Comparison of ENCODE assay signal across 20 cellular contexts in genomic region chr6:98641929-98642328, GRCh38.
DNase-seq lines count a peak whose midpoint lies in the region; ATAC-seq, FAIRE-seq and TF ChIP-seq lines count a peak whose summit lies in the region.
"Had no signal": no experiment of that assay in that cellular context is flagged by ENCODE, and none has a peak within 500 bp of the region (broad histone marks: within the 10 kb centered on the region; RNA-seq: fewer than 3 reads in every experiment).

No MANE protein-coding gene starts in this region.

- H3K27ac ChIP-seq in HepG2 (ENCODE audit: extremely low read length, insufficient read depth, low read length) (no peak overlapping the region), right lobe of liver (no peak overlapping the region)
- H3K27ac ChIP-seq: esophagus squamous epithelium had no signal

- no peak overlapping the region for H2AFZ ChIP-seq in HepG2 (ENCODE audit: low read length)

- H4K20me1 ChIP-seq in HepG2 (ENCODE audit: insufficient read depth, low read length): no peaks in the 10 kb centered on the region

- H3K9me3 ChIP-seq in HepG2 (ENCODE audit: low read length) (no peaks in the 10 kb centered on the region), right lobe of liver (no peaks in the 10 kb centered on the region)
- H3K9me3 ChIP-seq: esophagus squamous epithelium had no signal

- H3K27me3 Mint-ChIP-seq in activated T-helper 1 cell treated with anti-CD3 and anti-CD28 coated beads, Interleukin-12 subunit alpha, Interleukin-12 subunit beta, Interleukin-2, Interleukin-4 antibody, amounts not matched to agents 30 ng/mL and 10 ng/mL and 1 ng/mL, durations not matched to agents 14 hours and 24 hours and 36 hours (ENCODE audit: insufficient read depth): peaks cover 3% of the 10 kb centered on the region
- H3K27me3 Mint-ChIP-seq in activated T-cell treated with anti-CD3 and anti-CD28 coated beads, Interleukin-2, amount 50 U/mL, for 4 hours (ENCODE audit: low read depth): peaks cover 2% of the 10 kb centered on the region
- H3K27me3 Mint-ChIP-seq: activated CD4-positive, alpha-beta T cell treated with anti-CD3 and anti-CD28 coated beads for 36 hours; IgD-negative memory B cell; T-helper 17 cell had no signal

- TF ChIP-seq CTCF in HepG2 (CRISPR knock-in tag; IDR thresholded peaks at IDR 0.05): no peak
- TF ChIP-seq CTCF in right lobe of liver (IDR thresholded peaks at IDR 0.05): no peak
- TF ChIP-seq CTCF in astrocyte of the cerebellum (IDR thresholded peaks at IDR 0.05; ENCODE audit: low read depth, low read length, missing control alignments): no peak

- FAIRE-seq in HepG2 (lab: Jason Lieb, UNC): no peak
- FAIRE-seq: GM18507 had no signal

- no peak overlapping the region for H3K4me3 Mint-ChIP-seq in activated T-helper 1 cell treated with anti-CD3 and anti-CD28 coated beads, Interleukin-12 subunit alpha, Interleukin-12 subunit beta, Interleukin-2, Interleukin-4 antibody, amounts not matched to agents 30 ng/mL and 10 ng/mL and 1 ng/mL, durations not matched to agents 14 hours and 24 hours and 36 hours
- H3K4me3 Mint-ChIP-seq in activated T-cell treated with anti-CD3 and anti-CD28 coated beads, Interleukin-2, amount 50 U/mL, for 4 hours: no peak overlapping the region
- H3K4me3 Mint-ChIP-seq: activated CD4-positive, alpha-beta T cell treated with anti-CD3 and anti-CD28 coated beads for 36 hours; IgD-negative memory B cell; nephron progenitor cell; T-helper 17 cell had no signal

- no peaks in the 10 kb centered on the region for H3K4me1 Mint-ChIP-seq in activated T-helper 1 cell treated with anti-CD3 and anti-CD28 coated beads, Interleukin-12 subunit alpha, Interleukin-12 subunit beta, Interleukin-2, Interleukin-4 antibody, amounts not matched to agents 30 ng/mL and 10 ng/mL and 1 ng/mL, durations not matched to agents 14 hours and 24 hours and 36 hours (ENCODE audit: low read depth)
- H3K4me1 Mint-ChIP-seq in activated T-cell treated with anti-CD3 and anti-CD28 coated beads, Interleukin-2, amount 50 U/mL, for 4 hours (ENCODE audit: low read depth): no peaks in the 10 kb centered on the region
- H3K4me1 Mint-ChIP-seq: activated CD4-positive, alpha-beta T cell treated with anti-CD3 and anti-CD28 coated beads for 36 hours; IgD-negative memory B cell; T-helper 17 cell had no signal

- H3K36me3 ChIP-seq in HepG2 (replicated peaks in 1 of 2; ENCODE audit: control insufficient read depth in 1 of 2, insufficient read depth in 2 of 2, low read length in 2 of 2) (no peaks in the 10 kb centered on the region), right lobe of liver (no peaks in the 10 kb centered on the region)
- H3K36me3 ChIP-seq: esophagus squamous epithelium had no signal

- H3K27me3 ChIP-seq in HepG2 (ENCODE audit: control insufficient read depth in 1 of 2, insufficient read depth in 2 of 2, low read length in 2 of 2) (no peaks in the 10 kb centered on the region), right lobe of liver (no peaks in the 10 kb centered on the region)
- H3K27me3 ChIP-seq: esophagus squamous epithelium had no signal

- intact Hi-C loops in HepG2 (cut with micrococcal nuclease; ENCODE audit: unreplicated experiment) (no loop called here), right lobe of liver (cut with DNase I) (no loop called here)
- intact Hi-C loops in activated T-helper 1 cell treated with anti-CD3 and anti-CD28 coated beads, Interleukin-12 subunit alpha, Interleukin-12 subunit beta, Interleukin-2, Interleukin-4 antibody, amounts not matched to agents 30 ng/mL and 10 ng/mL and 1 ng/mL, durations not matched to agents 14 hours and 24 hours and 36 hours (cut with micrococcal nuclease): no loop called here

- H3K4me1 ChIP-seq in HepG2 (ENCODE audit: insufficient read depth, low read length) (peaks cover 14% of the 10 kb centered on the region), right lobe of liver (no peaks in the 10 kb centered on the region)
- H3K4me1 ChIP-seq: esophagus squamous epithelium had no signal

- no peak overlapping the region for H3K9ac ChIP-seq in HepG2 (ENCODE audit: insufficient read depth, low read depth, low read length)

- H3K4me3 ChIP-seq in HepG2 (replicated peaks in 1 of 3; ENCODE audit: insufficient read depth in 1 of 3, low read depth in 2 of 3, low read length in 3 of 3) (no peak overlapping the region), right lobe of liver (no peak overlapping the region), astrocyte of the cerebellum (ENCODE audit: low read depth, low read length) (no peak overlapping the region)
- H3K4me3 ChIP-seq: esophagus squamous epithelium had no signal

- POLR2A ChIA-PET in HepG2 (lab: Yijun Ruan, JAX): no interaction called here

- TF ChIP-seq POLR2A in HepG2 (IDR thresholded peaks at IDR 0.05; ENCODE audit: insufficient read depth in 1 of 2, low read depth in 2 of 2, low read length in 2 of 2): no peak
- TF ChIP-seq POLR2A in right lobe of liver (IDR thresholded peaks at IDR 0.05): no peak

- CTCF ChIA-PET in HepG2 (lab: Yijun Ruan, JAX; ENCODE audit: low intra/inter-chr PET ratio, low total read pairs): no interaction called here

- no peak for TF ChIP-seq RAD21 in HepG2 (CRISPR knock-in tag; IDR thresholded peaks at IDR 0.05)

- peak; percentile 100 for ATAC-seq in HepG2
- no peak for ATAC-seq in right lobe of liver
- no peak for ATAC-seq in HG03565 (IDR thresholded peaks at IDR 0.05; ENCODE audit: unreplicated experiment)
- no peak for ATAC-seq in GM21528 (IDR thresholded peaks at IDR 0.05; ENCODE audit: low FRiP score, unreplicated experiment)
- no peak for ATAC-seq in activated T-cell treated with anti-CD3 and anti-CD28 coated beads, Interleukin-2, amount 50 U/mL, for 4 hours
- ATAC-seq: activated CD4-positive, alpha-beta T cell treated with anti-CD3 and anti-CD28 coated beads for 36 hours; T-helper 17 cell had no signal

- TF ChIP-seq EP300 in HepG2 (IDR thresholded peaks at IDR 0.05; ENCODE audit: low read depth in 2 of 2, low read length in 2 of 2) (peak in 1 of 2 experiments; percentile 48; a peak in 1 of 4 replicates), HepG2 (CRISPR knock-in tag; IDR thresholded peaks at IDR 0.05; ENCODE audit: borderline replicate concordance) (0 out of 2 replicates have a peak, but pooled peaks have one; percentile 45)

- in situ Hi-C loops in HepG2 (cut with HindIII; ENCODE audit: extremely low pct_ligation_motif_present, low pct_unique_long_range_greater_than_20kb): no loop called here
- in situ Hi-C loops in astrocyte of the cerebellum (cut with HindIII; ENCODE audit: low sequenced_read_pairs): no loop called here

- H3K9me3 Mint-ChIP-seq in activated T-helper 1 cell treated with anti-CD3 and anti-CD28 coated beads, Interleukin-12 subunit alpha, Interleukin-12 subunit beta, Interleukin-2, Interleukin-4 antibody, amounts not matched to agents 30 ng/mL and 10 ng/mL and 1 ng/mL, durations not matched to agents 14 hours and 24 hours and 36 hours: no peaks in the 10 kb centered on the region
- no peaks in the 10 kb centered on the region for H3K9me3 Mint-ChIP-seq in activated T-cell treated with anti-CD3 and anti-CD28 coated beads, Interleukin-2, amount 50 U/mL, for 4 hours
- H3K9me3 Mint-ChIP-seq: IgD-negative memory B cell, nephron progenitor cell had no signal

- H3K79me2 ChIP-seq in HepG2 (ENCODE audit: insufficient read depth, low read length): no peaks in the 10 kb centered on the region

- peak; percentile 77 for DNase-seq in HepG2 (ENCODE audit: low spot score)
- DNase-seq in right lobe of liver: no peak
- DNase-seq in astrocyte of the cerebellum (ENCODE audit: low read depth): peak; percentile 12
- peak; percentile 68 for DNase-seq in medulla oblongata (ENCODE audit: extremely low spot score)
- DNase-seq in activated T-helper 1 cell treated with anti-CD3 and anti-CD28 coated beads, Interleukin-12 subunit alpha, Interleukin-12 subunit beta, Interleukin-2, Interleukin-4 antibody, amounts not matched to agents 30 ng/mL and 10 ng/mL and 1 ng/mL, durations not matched to agents 14 hours and 24 hours and 36 hours (ENCODE audit: low spot score): no peak
- no peak for DNase-seq in activated T-cell treated with anti-CD3 and anti-CD28 coated beads, Interleukin-2, amount 50 U/mL, for 4 hours
- DNase-seq: activated CD4-positive, alpha-beta T cell treated with anti-CD3 and anti-CD28 coated beads for 36 hours; activated T-cell treated with anti-CD3 and anti-CD28 coated beads, Interleukin-2, amount 50 U/mL, for 1 hour; cortex of kidney; esophagus squamous epithelium; NCI-H1417 treated with DMSO at 0.1 percent for 48 hours; NCI-H510A treated with DMSO at 0.1 percent for 48 hours; nephron progenitor cell; RPMI8226; stimulated activated naive CD4-positive, alpha-beta T cell treated with Interleukin-2 at 50 U/mL for 16 hours; T-helper 17 cell had no signal

- WGBS in HepG2 (ENCODE audit: low lambda C conversion rate): 0% methylated on average over 3 of the region's 3 CpGs
- WGBS in right lobe of liver (ENCODE audit: insufficient coverage, low coverage, low lambda C conversion rate, missing lambda C conversion rate): 57% methylated on average over 3 of the region's 3 CpGs

- H3K27ac Mint-ChIP-seq in activated T-helper 1 cell treated with anti-CD3 and anti-CD28 coated beads, Interleukin-12 subunit alpha, Interleukin-12 subunit beta, Interleukin-2, Interleukin-4 antibody, amounts not matched to agents 30 ng/mL and 10 ng/mL and 1 ng/mL, durations not matched to agents 14 hours and 24 hours and 36 hours: no peak overlapping the region
- H3K27ac Mint-ChIP-seq: activated CD4-positive, alpha-beta T cell treated with anti-CD3 and anti-CD28 coated beads for 36 hours; IgD-negative memory B cell; T-helper 17 cell had no signal

- peak overlapping the region; percentile 15; the same call in 1 of the 2 replicates for H3K4me2 ChIP-seq in HepG2 (ENCODE audit: low read depth, low read length)

- no TSS peak for BruUV-seq in HepG2 (replicated peaks; lab: Mats Ljungman, UMichigan)

- no peaks in the 10 kb centered on the region for H3K36me3 Mint-ChIP-seq in activated T-helper 1 cell treated with anti-CD3 and anti-CD28 coated beads, Interleukin-12 subunit alpha, Interleukin-12 subunit beta, Interleukin-2, Interleukin-4 antibody, amounts not matched to agents 30 ng/mL and 10 ng/mL and 1 ng/mL, durations not matched to agents 14 hours and 24 hours and 36 hours (ENCODE audit: low read depth)
- no peaks in the 10 kb centered on the region for H3K36me3 Mint-ChIP-seq in activated T-cell treated with anti-CD3 and anti-CD28 coated beads, Interleukin-2, amount 50 U/mL, for 4 hours (ENCODE audit: insufficient read depth)

TF ChIP-seq in HepG2, 621 proteins besides CTCF, POLR2A, EP300 and RAD21 (continues in another document):
- no peak for TF ChIP-seq GPN1 (CRISPR knock-in tag; IDR thresholded peaks at IDR 0.05; ENCODE audit: borderline replicate concordance)

Comparison
In these comparisons a context has a peak if more than half of its experiments do, and no peak if none do; other contexts are left out.
1. DNase-seq: peak in HepG2 (single experiment), astrocyte of the cerebellum (single experiment) and medulla oblongata (single experiment); none in right lobe of liver (0 of 3), activated T-helper 1 cell treated with anti-CD3 and anti-CD28 coated beads, Interleukin-12 subunit alpha, Interleukin-12 subunit beta, Interleukin-2, Interleukin-4 antibody, amounts not matched to agents 30 ng/mL and 10 ng/mL and 1 ng/mL, durations not matched to agents 14 hours and 24 hours and 36 hours (single experiment) and activated T-cell treated with anti-CD3 and anti-CD28 coated beads, Interleukin-2, amount 50 U/mL, for 4 hours (single experiment).